In the genomic region with DNA sequence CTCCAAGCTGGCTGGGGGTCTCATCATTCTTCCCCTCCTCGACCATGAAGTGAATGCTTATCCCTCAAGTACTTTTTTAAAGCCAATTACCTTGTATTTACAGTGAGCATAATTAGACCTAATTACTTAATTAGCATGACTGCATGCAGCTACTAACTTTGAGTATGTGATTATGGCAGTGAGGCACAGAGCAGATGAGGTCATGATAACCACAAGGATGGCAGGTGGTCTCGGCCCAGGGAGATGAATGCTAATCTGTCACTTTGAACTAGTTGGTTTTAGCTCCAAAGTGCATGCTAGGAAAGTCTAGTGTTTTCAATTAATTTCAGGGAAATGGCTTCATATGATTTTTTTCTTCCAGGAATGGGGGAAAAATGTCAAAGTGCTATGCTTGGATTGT, we compare ENCODE assay signal across 18 cellular contexts.
"Had no signal": no experiment of that assay in that cellular context is flagged by ENCODE, and none has a peak within 500 bp of the region (broad histone marks: within the 10 kb centered on the region; RNA-seq: fewer than 3 reads in every experiment).

No MANE protein-coding gene starts in this region.

- H3K27ac Mint-ChIP-seq: activated CD4-positive, alpha-beta T cell treated with anti-CD3 and anti-CD28 coated beads, Interleukin-2, amount 10 ng/mL, durations not matched to agents 24 days and 14 days; activated CD8-positive, alpha-beta T cell treated with anti-CD3 and anti-CD28 coated beads for 36 hours; activated T-cell treated with anti-CD3 and anti-CD28 coated beads, Interleukin-2, amount 50 U/mL, for 24 hours; activated T-helper 2 cell treated with anti-CD3 and anti-CD28 coated beads, Interferon-gamma antibody, Interleukin-2, Interleukin-4, amounts not matched to agents 10 μg/mL and 5 μg/mL and 100 μg/mL, durations not matched to agents 14 hours and 24 hours and 36 hours; natural killer cell treated with Interleukin-12 subunit alpha and Interleukin-12 subunit beta and Interleukin-15 and Interleukin-18, amount 100 ng/mL, for 72 hours; stimulated activated naive B cell treated with anti-CD40 and anti-IgM and Interleukin-4, amounts not matched to agents 10 μg/mL and 1 μg/mL and 100 μg/mL, for 72 hours had no signal

- DNase-seq: activated CD4-positive, alpha-beta T cell treated with anti-CD3 and anti-CD28 coated beads, Interleukin-2, amount 10 ng/mL, durations not matched to agents 24 days and 14 days; activated CD8-positive, alpha-beta T cell treated with anti-CD3 and anti-CD28 coated beads for 36 hours; activated naive CD4-positive, alpha-beta T cell treated with Interleukin-2 at 50 U/mL for 16 hours; activated T-cell treated with anti-CD3 and anti-CD28 coated beads, Interleukin-2, amount 50 U/mL, for 24 hours; aorta; cortex of kidney; erythroblast; foreskin melanocyte; glutamatergic neuron; hippocampal formation; lower lobe of right lung; pancreas; stimulated activated naive B cell treated with anti-CD40 and anti-IgM and Interleukin-4, amounts not matched to agents 10 μg/mL and 1 μg/mL and 100 μg/mL, for 72 hours had no signal

- H3K27me3 Mint-ChIP-seq: activated CD4-positive, alpha-beta T cell treated with anti-CD3 and anti-CD28 coated beads, Interleukin-2, amount 10 ng/mL, durations not matched to agents 24 days and 14 days had no signal

- H3K36me3 ChIP-seq: breast epithelium, lower lobe of right lung, neutrophil, pancreas had no signal

- H3K4me1 ChIP-seq: breast epithelium, lower lobe of right lung, pancreas had no signal

- H3K36me3 Mint-ChIP-seq: natural killer cell treated with Interleukin-12 subunit alpha and Interleukin-12 subunit beta and Interleukin-15 and Interleukin-18, amount 100 ng/mL, for 72 hours; stimulated activated naive B cell treated with anti-CD40 and anti-IgM and Interleukin-4, amounts not matched to agents 10 μg/mL and 1 μg/mL and 100 μg/mL, for 72 hours had no signal

- ATAC-seq: activated CD8-positive, alpha-beta T cell treated with anti-CD3 and anti-CD28 coated beads for 36 hours; lower lobe of right lung; natural killer cell treated with Interleukin-12 subunit alpha and Interleukin-12 subunit beta and Interleukin-15 and Interleukin-18, amount 100 ng/mL, for 72 hours; pancreas; sciatic nerve; stimulated activated naive B cell treated with anti-CD40 and anti-IgM and Interleukin-4, amounts not matched to agents 10 μg/mL and 1 μg/mL and 100 μg/mL, for 72 hours had no signal

- H3K9me3 ChIP-seq: breast epithelium, lower lobe of right lung, neutrophil, pancreas had no signal

- H3K4me1 Mint-ChIP-seq: activated CD4-positive, alpha-beta T cell treated with anti-CD3 and anti-CD28 coated beads, Interleukin-2, amount 10 ng/mL, durations not matched to agents 24 days and 14 days; stimulated activated naive B cell treated with anti-CD40 and anti-IgM and Interleukin-4, amounts not matched to agents 10 μg/mL and 1 μg/mL and 100 μg/mL, for 72 hours had no signal

- H3K9me3 Mint-ChIP-seq: activated CD4-positive, alpha-beta T cell treated with anti-CD3 and anti-CD28 coated beads, Interleukin-2, amount 10 ng/mL, durations not matched to agents 24 days and 14 days; activated CD8-positive, alpha-beta T cell treated with anti-CD3 and anti-CD28 coated beads for 36 hours; activated T-cell treated with anti-CD3 and anti-CD28 coated beads, Interleukin-2, amount 50 U/mL, for 24 hours; activated T-helper 2 cell treated with anti-CD3 and anti-CD28 coated beads, Interferon-gamma antibody, Interleukin-2, Interleukin-4, amounts not matched to agents 10 μg/mL and 5 μg/mL and 100 μg/mL, durations not matched to agents 14 hours and 24 hours and 36 hours had no signal

- H3K4me3 ChIP-seq: breast epithelium, lower lobe of right lung, pancreas had no signal

- H3K4me3 Mint-ChIP-seq: activated CD4-positive, alpha-beta T cell treated with anti-CD3 and anti-CD28 coated beads, Interleukin-2, amount 10 ng/mL, durations not matched to agents 24 days and 14 days; activated CD8-positive, alpha-beta T cell treated with anti-CD3 and anti-CD28 coated beads for 36 hours; activated T-cell treated with anti-CD3 and anti-CD28 coated beads, Interleukin-2, amount 50 U/mL, for 24 hours; natural killer cell treated with Interleukin-12 subunit alpha and Interleukin-12 subunit beta and Interleukin-15 and Interleukin-18, amount 100 ng/mL, for 72 hours; stimulated activated naive B cell treated with anti-CD40 and anti-IgM and Interleukin-4, amounts not matched to agents 10 μg/mL and 1 μg/mL and 100 μg/mL, for 72 hours had no signal
